Comparison of ENCODE assay signal across 1 cellular context in genomic region chr3:30681276-30682211, GRCh38.
TF ChIP-seq lines count a peak whose summit lies in the region.

No MANE protein-coding gene starts in this region.

TF ChIP-seq in H1, 55 proteins besides CTCF, POLR2A, EP300 and RAD21 (continued from another document):
- TF ChIP-seq, protein P1, sequence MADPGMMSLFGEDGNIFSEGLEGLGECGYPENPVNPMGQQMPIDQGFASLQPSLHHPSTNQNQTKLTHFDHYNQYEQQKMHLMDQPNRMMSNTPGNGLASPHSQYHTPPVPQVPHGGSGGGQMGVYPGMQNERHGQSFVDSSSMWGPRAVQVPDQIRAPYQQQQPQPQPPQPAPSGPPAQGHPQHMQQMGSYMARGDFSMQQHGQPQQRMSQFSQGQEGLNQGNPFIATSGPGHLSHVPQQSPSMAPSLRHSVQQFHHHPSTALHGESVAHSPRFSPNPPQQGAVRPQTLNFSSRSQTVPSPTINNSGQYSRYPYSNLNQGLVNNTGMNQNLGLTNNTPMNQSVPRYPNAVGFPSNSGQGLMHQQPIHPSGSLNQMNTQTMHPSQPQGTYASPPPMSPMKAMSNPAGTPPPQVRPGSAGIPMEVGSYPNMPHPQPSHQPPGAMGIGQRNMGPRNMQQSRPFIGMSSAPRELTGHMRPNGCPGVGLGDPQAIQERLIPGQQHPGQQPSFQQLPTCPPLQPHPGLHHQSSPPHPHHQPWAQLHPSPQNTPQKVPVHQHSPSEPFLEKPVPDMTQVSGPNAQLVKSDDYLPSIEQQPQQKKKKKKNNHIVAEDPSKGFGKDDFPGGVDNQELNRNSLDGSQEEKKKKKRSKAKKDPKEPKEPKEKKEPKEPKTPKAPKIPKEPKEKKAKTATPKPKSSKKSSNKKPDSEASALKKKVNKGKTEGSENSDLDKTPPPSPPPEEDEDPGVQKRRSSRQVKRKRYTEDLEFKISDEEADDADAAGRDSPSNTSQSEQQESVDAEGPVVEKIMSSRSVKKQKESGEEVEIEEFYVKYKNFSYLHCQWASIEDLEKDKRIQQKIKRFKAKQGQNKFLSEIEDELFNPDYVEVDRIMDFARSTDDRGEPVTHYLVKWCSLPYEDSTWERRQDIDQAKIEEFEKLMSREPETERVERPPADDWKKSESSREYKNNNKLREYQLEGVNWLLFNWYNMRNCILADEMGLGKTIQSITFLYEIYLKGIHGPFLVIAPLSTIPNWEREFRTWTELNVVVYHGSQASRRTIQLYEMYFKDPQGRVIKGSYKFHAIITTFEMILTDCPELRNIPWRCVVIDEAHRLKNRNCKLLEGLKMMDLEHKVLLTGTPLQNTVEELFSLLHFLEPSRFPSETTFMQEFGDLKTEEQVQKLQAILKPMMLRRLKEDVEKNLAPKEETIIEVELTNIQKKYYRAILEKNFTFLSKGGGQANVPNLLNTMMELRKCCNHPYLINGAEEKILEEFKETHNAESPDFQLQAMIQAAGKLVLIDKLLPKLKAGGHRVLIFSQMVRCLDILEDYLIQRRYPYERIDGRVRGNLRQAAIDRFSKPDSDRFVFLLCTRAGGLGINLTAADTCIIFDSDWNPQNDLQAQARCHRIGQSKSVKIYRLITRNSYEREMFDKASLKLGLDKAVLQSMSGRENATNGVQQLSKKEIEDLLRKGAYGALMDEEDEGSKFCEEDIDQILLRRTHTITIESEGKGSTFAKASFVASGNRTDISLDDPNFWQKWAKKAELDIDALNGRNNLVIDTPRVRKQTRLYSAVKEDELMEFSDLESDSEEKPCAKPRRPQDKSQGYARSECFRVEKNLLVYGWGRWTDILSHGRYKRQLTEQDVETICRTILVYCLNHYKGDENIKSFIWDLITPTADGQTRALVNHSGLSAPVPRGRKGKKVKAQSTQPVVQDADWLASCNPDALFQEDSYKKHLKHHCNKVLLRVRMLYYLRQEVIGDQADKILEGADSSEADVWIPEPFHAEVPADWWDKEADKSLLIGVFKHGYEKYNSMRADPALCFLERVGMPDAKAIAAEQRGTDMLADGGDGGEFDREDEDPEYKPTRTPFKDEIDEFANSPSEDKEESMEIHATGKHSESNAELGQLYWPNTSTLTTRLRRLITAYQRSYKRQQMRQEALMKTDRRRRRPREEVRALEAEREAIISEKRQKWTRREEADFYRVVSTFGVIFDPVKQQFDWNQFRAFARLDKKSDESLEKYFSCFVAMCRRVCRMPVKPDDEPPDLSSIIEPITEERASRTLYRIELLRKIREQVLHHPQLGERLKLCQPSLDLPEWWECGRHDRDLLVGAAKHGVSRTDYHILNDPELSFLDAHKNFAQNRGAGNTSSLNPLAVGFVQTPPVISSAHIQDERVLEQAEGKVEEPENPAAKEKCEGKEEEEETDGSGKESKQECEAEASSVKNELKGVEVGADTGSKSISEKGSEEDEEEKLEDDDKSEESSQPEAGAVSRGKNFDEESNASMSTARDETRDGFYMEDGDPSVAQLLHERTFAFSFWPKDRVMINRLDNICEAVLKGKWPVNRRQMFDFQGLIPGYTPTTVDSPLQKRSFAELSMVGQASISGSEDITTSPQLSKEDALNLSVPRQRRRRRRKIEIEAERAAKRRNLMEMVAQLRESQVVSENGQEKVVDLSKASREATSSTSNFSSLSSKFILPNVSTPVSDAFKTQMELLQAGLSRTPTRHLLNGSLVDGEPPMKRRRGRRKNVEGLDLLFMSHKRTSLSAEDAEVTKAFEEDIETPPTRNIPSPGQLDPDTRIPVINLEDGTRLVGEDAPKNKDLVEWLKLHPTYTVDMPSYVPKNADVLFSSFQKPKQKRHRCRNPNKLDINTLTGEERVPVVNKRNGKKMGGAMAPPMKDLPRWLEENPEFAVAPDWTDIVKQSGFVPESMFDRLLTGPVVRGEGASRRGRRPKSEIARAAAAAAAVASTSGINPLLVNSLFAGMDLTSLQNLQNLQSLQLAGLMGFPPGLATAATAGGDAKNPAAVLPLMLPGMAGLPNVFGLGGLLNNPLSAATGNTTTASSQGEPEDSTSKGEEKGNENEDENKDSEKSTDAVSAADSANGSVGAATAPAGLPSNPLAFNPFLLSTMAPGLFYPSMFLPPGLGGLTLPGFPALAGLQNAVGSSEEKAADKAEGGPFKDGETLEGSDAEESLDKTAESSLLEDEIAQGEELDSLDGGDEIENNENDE (IDR thresholded peaks at IDR 0.05; ENCODE audit: insufficient replicate concordance, low read length) = no peak
TF ChIP-seq in H1: peak in this region for 0.
